1 cellular context compared by ENCODE assay signal in the genomic region with DNA sequence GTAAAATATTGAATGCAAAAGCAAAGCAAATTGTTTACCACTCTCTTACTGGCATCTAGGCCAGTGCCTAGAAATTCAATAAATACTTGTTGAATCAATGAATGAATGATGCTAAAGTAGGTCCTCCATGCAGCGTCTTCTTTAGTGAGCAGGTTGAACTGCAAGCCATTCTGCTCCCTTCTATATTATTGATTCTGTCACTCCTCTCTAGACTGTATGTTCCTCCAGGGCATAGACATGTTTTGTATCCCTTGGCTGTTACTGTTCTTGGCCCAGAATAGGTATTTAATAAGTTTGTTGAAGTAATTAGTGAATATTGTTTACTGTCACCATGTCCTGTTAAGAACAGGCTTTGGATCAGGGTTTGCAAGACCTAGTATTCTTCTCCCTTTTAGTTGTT.
TF ChIP-seq lines count a peak whose summit lies in the region.

No MANE protein-coding gene starts in this region.

TF ChIP-seq in K562, 482 proteins besides CTCF, POLR2A, EP300 and RAD21:
- TF ChIP-seq, protein P1, sequence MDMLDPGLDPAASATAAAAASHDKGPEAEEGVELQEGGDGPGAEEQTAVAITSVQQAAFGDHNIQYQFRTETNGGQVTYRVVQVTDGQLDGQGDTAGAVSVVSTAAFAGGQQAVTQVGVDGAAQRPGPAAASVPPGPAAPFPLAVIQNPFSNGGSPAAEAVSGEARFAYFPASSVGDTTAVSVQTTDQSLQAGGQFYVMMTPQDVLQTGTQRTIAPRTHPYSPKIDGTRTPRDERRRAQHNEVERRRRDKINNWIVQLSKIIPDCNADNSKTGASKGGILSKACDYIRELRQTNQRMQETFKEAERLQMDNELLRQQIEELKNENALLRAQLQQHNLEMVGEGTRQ (CRISPR knock-in tag; IDR thresholded peaks at IDR 0.05) = no peak
- TF ChIP-seq ZNF146 (CRISPR knock-in tag; IDR thresholded peaks at IDR 0.05; ENCODE audit: unreplicated experiment) (no peak), SLC30A9 (CRISPR knock-in tag; IDR thresholded peaks at IDR 0.05) (no peak), RBM17 (IDR thresholded peaks at IDR 0.05; ENCODE audit: borderline replicate concordance, low read depth, low read length) (no peak), ZNF24 (IDR thresholded peaks at IDR 0.05) (peak; percentile 77)
- TF ChIP-seq, protein P2, sequence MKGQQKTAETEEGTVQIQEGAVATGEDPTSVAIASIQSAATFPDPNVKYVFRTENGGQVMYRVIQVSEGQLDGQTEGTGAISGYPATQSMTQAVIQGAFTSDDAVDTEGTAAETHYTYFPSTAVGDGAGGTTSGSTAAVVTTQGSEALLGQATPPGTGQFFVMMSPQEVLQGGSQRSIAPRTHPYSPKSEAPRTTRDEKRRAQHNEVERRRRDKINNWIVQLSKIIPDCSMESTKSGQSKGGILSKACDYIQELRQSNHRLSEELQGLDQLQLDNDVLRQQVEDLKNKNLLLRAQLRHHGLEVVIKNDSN (CRISPR knock-in tag; IDR thresholded peaks at IDR 0.05) = no peak
- TF ChIP-seq, protein P3, sequence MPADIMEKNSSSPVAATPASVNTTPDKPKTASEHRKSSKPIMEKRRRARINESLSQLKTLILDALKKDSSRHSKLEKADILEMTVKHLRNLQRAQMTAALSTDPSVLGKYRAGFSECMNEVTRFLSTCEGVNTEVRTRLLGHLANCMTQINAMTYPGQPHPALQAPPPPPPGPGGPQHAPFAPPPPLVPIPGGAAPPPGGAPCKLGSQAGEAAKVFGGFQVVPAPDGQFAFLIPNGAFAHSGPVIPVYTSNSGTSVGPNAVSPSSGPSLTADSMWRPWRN (IDR thresholded peaks at IDR 0.05; ENCODE audit: low read depth) = no peak
